ENCODE assay signal across 8 cellular contexts in the genomic region with DNA sequence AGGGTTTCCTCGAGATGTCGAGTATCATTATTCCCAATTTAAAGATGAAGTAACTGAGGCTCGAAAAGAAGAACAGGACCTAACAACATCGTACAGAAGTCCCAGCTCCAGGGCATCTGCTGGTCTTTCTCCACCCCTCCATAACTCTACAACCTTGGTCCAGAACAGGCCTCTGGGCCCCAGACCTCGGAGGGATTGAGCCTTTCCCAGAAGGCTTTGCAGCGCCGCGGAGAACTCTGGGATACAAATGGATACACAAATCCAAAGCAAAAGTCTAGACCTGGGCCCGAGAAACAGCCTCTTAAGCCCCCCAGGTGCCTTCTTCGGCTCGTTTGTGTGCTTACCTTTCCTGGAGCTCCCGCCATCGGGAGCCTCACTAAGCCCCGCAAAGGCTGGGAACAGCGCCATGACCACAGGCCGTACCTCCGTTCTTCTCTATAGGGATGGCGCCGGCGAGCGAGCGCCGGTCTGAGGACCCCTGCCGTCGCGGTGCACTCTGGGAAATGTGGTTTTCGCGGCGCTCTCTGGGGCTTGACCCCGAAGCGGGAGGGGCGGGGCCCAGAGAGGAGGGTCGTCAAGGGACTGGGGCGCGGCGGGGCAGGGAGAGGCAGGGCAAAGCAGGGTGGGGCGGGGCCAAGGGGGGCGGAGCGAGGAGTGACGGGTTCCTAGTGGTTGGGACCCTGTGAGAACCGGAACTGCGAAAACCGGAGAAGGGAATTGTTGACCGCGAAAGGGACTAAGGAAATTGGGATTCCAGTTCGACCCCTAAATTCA. TPM values are rescaled to one million over a fixed set of nuclear protein-coding genes. Genes with fewer than 3 reads are reported as not detected.
A peak's percentile ranks its signal among the peaks of the same experiment; 100 is the strongest.
DNase-seq lines count a peak whose midpoint lies in the region; ATAC-seq and TF ChIP-seq lines count a peak whose summit lies in the region.

A gene with protein sequence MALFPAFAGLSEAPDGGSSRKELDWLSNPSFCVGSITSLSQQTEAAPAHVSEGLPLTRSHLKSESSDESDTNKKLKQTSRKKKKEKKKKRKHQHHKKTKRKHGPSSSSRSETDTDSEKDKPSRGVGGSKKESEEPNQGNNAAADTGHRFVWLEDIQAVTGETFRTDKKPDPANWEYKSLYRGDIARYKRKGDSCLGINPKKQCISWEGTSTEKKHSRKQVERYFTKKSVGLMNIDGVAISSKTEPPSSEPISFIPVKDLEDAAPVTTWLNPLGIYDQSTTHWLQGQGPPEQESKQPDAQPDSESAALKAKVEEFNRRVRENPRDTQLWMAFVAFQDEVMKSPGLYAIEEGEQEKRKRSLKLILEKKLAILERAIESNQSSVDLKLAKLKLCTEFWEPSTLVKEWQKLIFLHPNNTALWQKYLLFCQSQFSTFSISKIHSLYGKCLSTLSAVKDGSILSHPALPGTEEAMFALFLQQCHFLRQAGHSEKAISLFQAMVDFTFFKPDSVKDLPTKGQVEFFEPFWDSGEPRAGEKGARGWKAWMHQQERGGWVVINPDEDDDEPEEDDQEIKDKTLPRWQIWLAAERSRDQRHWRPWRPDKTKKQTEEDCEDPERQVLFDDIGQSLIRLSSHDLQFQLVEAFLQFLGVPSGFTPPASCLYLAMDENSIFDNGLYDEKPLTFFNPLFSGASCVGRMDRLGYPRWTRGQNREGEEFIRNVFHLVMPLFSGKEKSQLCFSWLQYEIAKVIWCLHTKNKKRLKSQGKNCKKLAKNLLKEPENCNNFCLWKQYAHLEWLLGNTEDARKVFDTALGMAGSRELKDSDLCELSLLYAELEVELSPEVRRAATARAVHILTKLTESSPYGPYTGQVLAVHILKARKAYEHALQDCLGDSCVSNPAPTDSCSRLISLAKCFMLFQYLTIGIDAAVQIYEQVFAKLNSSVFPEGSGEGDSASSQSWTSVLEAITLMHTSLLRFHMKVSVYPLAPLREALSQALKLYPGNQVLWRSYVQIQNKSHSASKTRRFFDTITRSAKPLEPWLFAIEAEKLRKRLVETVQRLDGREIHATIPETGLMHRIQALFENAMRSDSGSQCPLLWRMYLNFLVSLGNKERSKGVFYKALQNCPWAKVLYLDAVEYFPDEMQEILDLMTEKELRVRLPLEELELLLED (minus strand): TSS at position 445 of the 774 bp plus-strand sequence. CDS start 37 bp downstream, at position 408.

- no peaks in the 10 kb centered on the region for H3K36me3 Mint-ChIP-seq in T-helper 17 cell (ENCODE audit: low read depth)
- H3K36me3 Mint-ChIP-seq in progenitor cell of endocrine pancreas (ENCODE audit: insufficient read depth) = peaks cover 2% of the 10 kb centered on the region

- peak within 1 kb of the TSS; percentile 90 for H3K4me3 Mint-ChIP-seq in T-helper 17 cell
- H3K4me3 Mint-ChIP-seq in progenitor cell of endocrine pancreas (ENCODE audit: low read depth) = peak within 1 kb of the TSS; percentile 83

- peaks cover 16% of the 10 kb centered on the region for H3K27me3 ChIP-seq in left ventricle myocardium inferior (ENCODE audit: low read depth)

- H3K9me3 Mint-ChIP-seq in progenitor cell of endocrine pancreas (ENCODE audit: low read depth) = no peaks in the 10 kb centered on the region

- H3K27me3 Mint-ChIP-seq in T-helper 17 cell (peaks cover 14% of the 10 kb centered on the region), progenitor cell of endocrine pancreas (peaks cover 8% of the 10 kb centered on the region)

- peaks cover 18% of the 10 kb centered on the region for H3K4me1 ChIP-seq in left ventricle myocardium inferior

- peaks cover 19% of the 10 kb centered on the region for H3K4me1 Mint-ChIP-seq in T-helper 17 cell
- peaks cover 17% of the 10 kb centered on the region for H3K4me1 Mint-ChIP-seq in progenitor cell of endocrine pancreas (ENCODE audit: low read depth)

- H3K27ac Mint-ChIP-seq in T-helper 17 cell = peak within 1 kb of the TSS; percentile 92
- peak within 1 kb of the TSS; percentile 95 for H3K27ac Mint-ChIP-seq in progenitor cell of endocrine pancreas

- intact Hi-C loops in left ventricle myocardium inferior (cut with micrococcal nuclease) = no loop called here

- H3K36me3 ChIP-seq in left ventricle myocardium inferior = no peaks in the 10 kb centered on the region

- H3K4me3 ChIP-seq in left ventricle myocardium inferior = peak within 1 kb of the TSS; percentile 73

- peak within 1 kb of the TSS; percentile 91 for H3K27ac ChIP-seq in left ventricle myocardium inferior (replicated peaks)

- H3K9me3 ChIP-seq in T-helper 17 cell (ENCODE audit: control insufficient read depth, low read length, poor library complexity, severe bottlenecking) = no peaks in the 10 kb centered on the region
- H3K9me3 ChIP-seq in left ventricle myocardium inferior (replicated peaks) = no peaks in the 10 kb centered on the region

- no peak for TF ChIP-seq CTCF in left ventricle myocardium inferior (IDR thresholded peaks at IDR 0.05; ENCODE audit: borderline replicate concordance)
- TF ChIP-seq CTCF in progenitor cell of endocrine pancreas (IDR thresholded peaks at IDR 0.05; ENCODE audit: unreplicated experiment) = no peak

- DNase-seq in NCI-H187 (lab: John Stamatoyannopoulos, UW) (peak; percentile 98), T-helper 17 cell (peak; percentile 79 to 81 (median 81)), amniotic stem cell (lab: John Stamatoyannopoulos, UW) (peak; percentile 88), left ventricle myocardium inferior (peak; percentile 100), progenitor cell of endocrine pancreas (ENCODE audit: low spot score, unreplicated experiment) (peak; percentile 99), ureter (ENCODE audit: low spot score) (peak; percentile 100)

- ATAC-seq in GM18502 (IDR thresholded peaks at IDR 0.05; ENCODE audit: poor library complexity, unreplicated experiment) = peak; percentile 95
- ATAC-seq in HG02943 (IDR thresholded peaks at IDR 0.05; ENCODE audit: low read depth, unreplicated experiment) = peak; percentile 97
- peak; percentile 96 for ATAC-seq in T-helper 17 cell

RNA-seq across cellular contexts. Expression of the gene that starts here (rescaled TPM):
- total RNA-seq in T-helper 17 cell = 10 to 100 TPM; 18.6 to 21.5 TPM
- total RNA-seq in left ventricle myocardium inferior = 10.5 TPM
- 36.7 and 38.2 TPM in 2 replicates for total RNA-seq in progenitor cell of endocrine pancreas
- total RNA-seq in ureter = 38.0 TPM

Comparison
In these comparisons a context has a peak if more than half of its experiments do, and no peak if none do; other contexts are left out.
1. Peak in every context shown above with its lines: DNase-seq, ATAC-seq, H3K4me3 ChIP-seq and H3K27ac ChIP-seq.